ENCODE assay signal across 1 cellular context in genomic region chr17:42179911-42180410, GRCh38.
A peak's percentile ranks its signal among the peaks of the same experiment; 100 is the strongest.
TF ChIP-seq lines count a peak whose summit lies in the region.

No MANE protein-coding gene starts in this region.

TF ChIP-seq in HepG2, 621 proteins besides CTCF, POLR2A, EP300 and RAD21 (continued from another document and continues in another):
- TF ChIP-seq PBX2 (CRISPR knock-in tag; IDR thresholded peaks at IDR 0.05) (no peak), RXRA (CRISPR knock-in tag; IDR thresholded peaks at IDR 0.05) (peak; percentile 45), ZNF230 (CRISPR knock-in tag; IDR thresholded peaks at IDR 0.05) (peak; percentile 82; the same call in 1 of the 2 replicates), ZBTB49 (CRISPR knock-in tag; IDR thresholded peaks at IDR 0.05; ENCODE audit: borderline replicate concordance) (peak; percentile 97; the same call in 1 of the 2 replicates), GMEB1 (CRISPR knock-in tag; IDR thresholded peaks at IDR 0.05; ENCODE audit: borderline replicate concordance) (no peak), ZBTB40 (IDR thresholded peaks at IDR 0.05) (no peak), ZBTB40 (CRISPR knock-in tag; IDR thresholded peaks at IDR 0.05) (peak; percentile 73), ZNF790 (CRISPR knock-in tag; IDR thresholded peaks at IDR 0.05; ENCODE audit: borderline replicate concordance) (peak; percentile 97; the same call in 1 of the 2 replicates), ZNF235 (CRISPR knock-in tag; IDR thresholded peaks at IDR 0.05; ENCODE audit: borderline replicate concordance) (peak; percentile 91; the same call in 1 of the 2 replicates), NR2F6 (IDR thresholded peaks at IDR 0.05) (no peak), NR2F6 (CRISPR knock-in tag; IDR thresholded peaks at IDR 0.05) (peak; percentile 78), ZNF678 (CRISPR knock-in tag; IDR thresholded peaks at IDR 0.05) (peak; percentile 93; the same call in 1 of the 2 replicates), PRDM10 (CRISPR knock-in tag; IDR thresholded peaks at IDR 0.05; ENCODE audit: low read depth) (0 out of 2 replicates have a peak, but pooled peaks have one; percentile 46), NBN (conservative IDR thresholded peaks at IDR 0.05) (no peak), ZSCAN25 (CRISPR knock-in tag; IDR thresholded peaks at IDR 0.05) (peak; percentile 75; the same call in 1 of the 2 replicates), ZNF251 (CRISPR knock-in tag; IDR thresholded peaks at IDR 0.05) (peak; percentile 92; the same call in 1 of the 2 replicates)
- TF ChIP-seq, protein P1, sequence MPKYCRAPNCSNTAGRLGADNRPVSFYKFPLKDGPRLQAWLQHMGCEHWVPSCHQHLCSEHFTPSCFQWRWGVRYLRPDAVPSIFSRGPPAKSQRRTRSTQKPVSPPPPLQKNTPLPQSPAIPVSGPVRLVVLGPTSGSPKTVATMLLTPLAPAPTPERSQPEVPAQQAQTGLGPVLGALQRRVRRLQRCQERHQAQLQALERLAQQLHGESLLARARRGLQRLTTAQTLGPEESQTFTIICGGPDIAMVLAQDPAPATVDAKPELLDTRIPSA (CRISPR knock-in tag; IDR thresholded peaks at IDR 0.05; ENCODE audit: borderline replicate concordance): no peak
- TF ChIP-seq, protein P2, sequence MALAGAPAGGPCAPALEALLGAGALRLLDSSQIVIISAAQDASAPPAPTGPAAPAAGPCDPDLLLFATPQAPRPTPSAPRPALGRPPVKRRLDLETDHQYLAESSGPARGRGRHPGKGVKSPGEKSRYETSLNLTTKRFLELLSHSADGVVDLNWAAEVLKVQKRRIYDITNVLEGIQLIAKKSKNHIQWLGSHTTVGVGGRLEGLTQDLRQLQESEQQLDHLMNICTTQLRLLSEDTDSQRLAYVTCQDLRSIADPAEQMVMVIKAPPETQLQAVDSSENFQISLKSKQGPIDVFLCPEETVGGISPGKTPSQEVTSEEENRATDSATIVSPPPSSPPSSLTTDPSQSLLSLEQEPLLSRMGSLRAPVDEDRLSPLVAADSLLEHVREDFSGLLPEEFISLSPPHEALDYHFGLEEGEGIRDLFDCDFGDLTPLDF (CRISPR knock-in tag; IDR thresholded peaks at IDR 0.05): 0 out of 2 replicates have a peak, but pooled peaks have one; percentile 75
- TF ChIP-seq, protein P3, sequence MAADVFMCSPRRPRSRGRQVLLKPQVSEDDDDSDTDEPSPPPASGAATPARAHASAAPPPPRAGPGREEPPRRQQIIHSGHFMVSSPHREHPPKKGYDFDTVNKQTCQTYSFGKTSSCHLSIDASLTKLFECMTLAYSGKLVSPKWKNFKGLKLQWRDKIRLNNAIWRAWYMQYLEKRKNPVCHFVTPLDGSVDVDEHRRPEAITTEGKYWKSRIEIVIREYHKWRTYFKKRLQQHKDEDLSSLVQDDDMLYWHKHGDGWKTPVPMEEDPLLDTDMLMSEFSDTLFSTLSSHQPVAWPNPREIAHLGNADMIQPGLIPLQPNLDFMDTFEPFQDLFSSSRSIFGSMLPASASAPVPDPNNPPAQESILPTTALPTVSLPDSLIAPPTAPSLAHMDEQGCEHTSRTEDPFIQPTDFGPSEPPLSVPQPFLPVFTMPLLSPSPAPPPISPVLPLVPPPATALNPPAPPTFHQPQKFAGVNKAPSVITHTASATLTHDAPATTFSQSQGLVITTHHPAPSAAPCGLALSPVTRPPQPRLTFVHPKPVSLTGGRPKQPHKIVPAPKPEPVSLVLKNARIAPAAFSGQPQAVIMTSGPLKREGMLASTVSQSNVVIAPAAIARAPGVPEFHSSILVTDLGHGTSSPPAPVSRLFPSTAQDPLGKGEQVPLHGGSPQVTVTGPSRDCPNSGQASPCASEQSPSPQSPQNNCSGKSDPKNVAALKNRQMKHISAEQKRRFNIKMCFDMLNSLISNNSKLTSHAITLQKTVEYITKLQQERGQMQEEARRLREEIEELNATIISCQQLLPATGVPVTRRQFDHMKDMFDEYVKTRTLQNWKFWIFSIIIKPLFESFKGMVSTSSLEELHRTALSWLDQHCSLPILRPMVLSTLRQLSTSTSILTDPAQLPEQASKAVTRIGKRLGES (CRISPR knock-in tag; IDR thresholded peaks at IDR 0.05; ENCODE audit: borderline replicate concordance): peak; percentile 94
- TF ChIP-seq, protein P4, sequence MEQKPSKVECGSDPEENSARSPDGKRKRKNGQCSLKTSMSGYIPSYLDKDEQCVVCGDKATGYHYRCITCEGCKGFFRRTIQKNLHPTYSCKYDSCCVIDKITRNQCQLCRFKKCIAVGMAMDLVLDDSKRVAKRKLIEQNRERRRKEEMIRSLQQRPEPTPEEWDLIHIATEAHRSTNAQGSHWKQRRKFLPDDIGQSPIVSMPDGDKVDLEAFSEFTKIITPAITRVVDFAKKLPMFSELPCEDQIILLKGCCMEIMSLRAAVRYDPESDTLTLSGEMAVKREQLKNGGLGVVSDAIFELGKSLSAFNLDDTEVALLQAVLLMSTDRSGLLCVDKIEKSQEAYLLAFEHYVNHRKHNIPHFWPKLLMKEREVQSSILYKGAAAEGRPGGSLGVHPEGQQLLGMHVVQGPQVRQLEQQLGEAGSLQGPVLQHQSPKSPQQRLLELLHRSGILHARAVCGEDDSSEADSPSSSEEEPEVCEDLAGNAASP (CRISPR knock-in tag; IDR thresholded peaks at IDR 0.05; ENCODE audit: borderline replicate concordance): peak; percentile 86
- TF ChIP-seq, protein P5, sequence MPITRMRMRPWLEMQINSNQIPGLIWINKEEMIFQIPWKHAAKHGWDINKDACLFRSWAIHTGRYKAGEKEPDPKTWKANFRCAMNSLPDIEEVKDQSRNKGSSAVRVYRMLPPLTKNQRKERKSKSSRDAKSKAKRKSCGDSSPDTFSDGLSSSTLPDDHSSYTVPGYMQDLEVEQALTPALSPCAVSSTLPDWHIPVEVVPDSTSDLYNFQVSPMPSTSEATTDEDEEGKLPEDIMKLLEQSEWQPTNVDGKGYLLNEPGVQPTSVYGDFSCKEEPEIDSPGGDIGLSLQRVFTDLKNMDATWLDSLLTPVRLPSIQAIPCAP (CRISPR knock-in tag; IDR thresholded peaks at IDR 0.05; ENCODE audit: low read depth): peak; percentile 54; the same call in 1 of the 2 replicates
